Comparison of ENCODE assay signal across 27 cellular contexts in the genomic region with DNA sequence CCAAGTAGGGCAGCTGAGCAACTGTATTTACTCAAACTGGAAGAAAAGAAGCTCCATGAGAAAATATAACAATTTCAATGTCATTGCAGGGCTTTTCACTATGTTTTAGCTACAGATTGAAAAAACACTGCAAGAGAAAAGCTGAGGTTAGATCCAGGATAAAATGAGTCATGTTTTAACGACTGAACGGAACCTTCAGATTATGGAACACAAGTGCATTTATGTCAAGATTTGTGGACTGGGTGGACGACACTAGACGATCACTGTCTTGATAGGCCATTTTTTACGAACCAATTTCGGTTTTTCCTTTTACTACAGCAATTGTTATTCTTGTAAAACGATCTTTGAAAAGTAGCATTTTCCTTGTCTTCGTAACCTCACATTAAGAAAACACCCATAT.
DNase-seq lines count a peak whose midpoint lies in the region; ATAC-seq, FAIRE-seq and TF ChIP-seq lines count a peak whose summit lies in the region.
"Had no signal": no experiment of that assay in that cellular context is flagged by ENCODE, and none has a peak within 500 bp of the region (broad histone marks: within the 10 kb centered on the region; RNA-seq: fewer than 3 reads in every experiment).

No MANE protein-coding gene starts in this region.

- peaks cover 0 to 14% of the 10 kb centered on the region in 2 experiments; a peak in 1 of 4 replicates for H3K4me1 ChIP-seq in HCT116 (ENCODE audit: control insufficient read depth in 1 of 2, insufficient read depth in 2 of 2, low read length in 2 of 2)
- H3K4me1 ChIP-seq in RWPE2 (ENCODE audit: insufficient read depth, poor library complexity, severe bottlenecking): peaks cover 46% of the 10 kb centered on the region
- no peaks in the 10 kb centered on the region for H3K4me1 ChIP-seq in transverse colon
- H3K4me1 ChIP-seq: BLaER1, heart left ventricle, spleen had no signal

- H2AFZ ChIP-seq in HCT116 (ENCODE audit: low read depth, low read length, poor library complexity, severe bottlenecking): no peak overlapping the region

- H3K9me2 ChIP-seq in HCT116 (ENCODE audit: insufficient read depth): no peaks in the 10 kb centered on the region

- H3K27ac ChIP-seq in HCT116 (ENCODE audit: low read depth, low read length) (peak overlapping the region; percentile 32; the same call in 1 of the 2 replicates), RWPE2 (ENCODE audit: poor library complexity, severe bottlenecking) (peak overlapping the region; percentile 39), transverse colon (peak overlapping the region; percentile 13 to 46 (median 37))
- H3K27ac ChIP-seq: BLaER1, cardiac muscle cell, heart left ventricle, KMS-11, VCaP had no signal

- POLR2A ChIA-PET in HCT116 (lab: Charles Lee): no interaction called here

- no peak for DNase-seq in HCT116 (ENCODE audit: low read depth, low spot score)
- no peak for DNase-seq in RWPE2 (ENCODE audit: low spot score)
- DNase-seq in fibroblast of villous mesenchyme (ENCODE audit: low read depth): peak; percentile 75
- no peak for DNase-seq in transverse colon
- no peak for DNase-seq in GM12892 (ENCODE audit: insufficient read length)
- no peak for DNase-seq in glomerular visceral epithelial cell (ENCODE audit: extremely low spot score)
- DNase-seq: activated CD4-positive, alpha-beta T cell treated with anti-CD3 and anti-CD28 coated beads, Interleukin-2, amount 10 ng/mL, durations not matched to agents 24 days and 14 days; activated effector memory CD4-positive, alpha-beta T cell treated with anti-CD3 and anti-CD28 coated beads, Interleukin-2, amount 50 U/mL, for 16 hours; activated T-cell treated with anti-CD3 and anti-CD28 coated beads, Interleukin-2, amount 50 U/mL, for 1 hour; DMS53; heart left ventricle; left ventricle myocardium superior; NCI-H2081; NCI-H2227 treated with DMSO at 0.1 percent for 48 hours; NCI-H748 treated with DMSO at 0.1 percent for 48 hours; right cardiac atrium; spleen; stimulated activated CD4-positive, alpha-beta T cell treated with anti-CD3 and anti-CD28 coated beads, Interleukin-2, amount 100 ng/mL, for 24 hours had no signal

- intact Hi-C loops in HCT116 (cut with micrococcal nuclease) (no loop called here), transverse colon (cut with DNase I; ENCODE audit: low total_unique reads) (no loop called here)

- WGBS in transverse colon (ENCODE audit: low coverage in 1 of 2), 2 donors: 59 to 62% methylated on average over 8 of the region's 8 CpGs

- ATAC-seq in HCT116: no peak
- ATAC-seq in RWPE2 (ENCODE audit: low read depth): no peak
- ATAC-seq in HG02759 (IDR thresholded peaks at IDR 0.05; ENCODE audit: unreplicated experiment): no peak
- ATAC-seq: heart left ventricle, left ventricle myocardium superior, right cardiac atrium had no signal

- no peak for FAIRE-seq in GM12892 (lab: Jason Lieb, UNC)
- FAIRE-seq: astrocyte, colon, keratinocyte, RCC 7860 had no signal

- no TSS peak for BruUV-seq in HCT116 (replicated peaks; lab: Mats Ljungman, UMichigan)

- RAD21 ChIA-PET in HCT116 (lab: Charles Lee; ENCODE audit: low non-redundant PET in 1 of 2, low total read pairs in 2 of 2, uncharacterized antibody in 2 of 2, unreplicated experiment in 2 of 2): no interaction called here

- no peak for TF ChIP-seq RAD21 in HCT116 (IDR thresholded peaks at IDR 0.05; ENCODE audit: low read depth)

- TF ChIP-seq CTCF in HCT116 (IDR thresholded peaks at IDR 0.05 in 2 of 3, conservative IDR thresholded peaks at IDR 0.05 in 1 of 3; ENCODE audit: borderline replicate concordance in 1 of 3, insufficient read depth in 1 of 3, low read depth in 2 of 3, low read length in 2 of 3): no peak
- no peak for TF ChIP-seq CTCF in RWPE2 (IDR thresholded peaks at IDR 0.05; ENCODE audit: poor library complexity, severe bottlenecking)
- no peak for TF ChIP-seq CTCF in fibroblast of villous mesenchyme (IDR thresholded peaks at IDR 0.05; ENCODE audit: insufficient read depth, low read depth, low read length)
- TF ChIP-seq CTCF in transverse colon (IDR thresholded peaks at IDR 0.05): no peak

- in situ Hi-C loops in transverse colon (cut with MboI; ENCODE audit: low pct_ligation_motif_present in 1 of 4, low pct_unique_long_range_greater_than_20kb in 1 of 4, low sequenced_read_pairs in 3 of 4): no loop called here

- H3K4me2 ChIP-seq in HCT116 (ENCODE audit: low read length): no peak overlapping the region
- H3K4me2 ChIP-seq: BLaER1, KMS-11 had no signal

- no peak overlapping the region for H3K4me3 ChIP-seq in HCT116 (replicated peaks in 1 of 2; ENCODE audit: low read depth in 1 of 2, low read length in 2 of 2)
- no peak overlapping the region for H3K4me3 ChIP-seq in RWPE2 (ENCODE audit: severe bottlenecking)
- H3K4me3 ChIP-seq in fibroblast of villous mesenchyme (ENCODE audit: low read depth, low read length): no peak overlapping the region
- H3K4me3 ChIP-seq in transverse colon: no peak overlapping the region
- H3K4me3 ChIP-seq: BLaER1, cardiac muscle cell, heart left ventricle, spleen had no signal

- no peak overlapping the region for H3K9ac ChIP-seq in HCT116 (ENCODE audit: low read length)
- H3K9ac ChIP-seq: BLaER1, KMS-11 had no signal

- H3K79me2 ChIP-seq in HCT116 (ENCODE audit: insufficient read depth, low read length): no peaks in the 10 kb centered on the region

- CTCF ChIA-PET in HCT116 (lab: Charles Lee): no interaction called here

- no peak for TF ChIP-seq EP300 in transverse colon (IDR thresholded peaks at IDR 0.05; ENCODE audit: low read depth)

- TF ChIP-seq POLR2A in HCT116 (IDR thresholded peaks at IDR 0.05; ENCODE audit: borderline replicate concordance, extremely low read depth, insufficient read depth, insufficient read length): no peak
- no peak for TF ChIP-seq POLR2A in transverse colon (IDR thresholded peaks at IDR 0.05)
- no peak for TF ChIP-seq POLR2A in GM12892 (IDR thresholded peaks at IDR 0.05; ENCODE audit: low read depth, low read length)

- no peaks in the 10 kb centered on the region for H4K20me1 ChIP-seq in HCT116 (ENCODE audit: insufficient read depth)
- H4K20me1 ChIP-seq: BLaER1 had no signal

- no peaks in the 10 kb centered on the region for H3K27me3 ChIP-seq in HCT116 (ENCODE audit: insufficient read depth, low read length)
- H3K27me3 ChIP-seq in RWPE2 (ENCODE audit: insufficient read depth, poor library complexity, severe bottlenecking): no peaks in the 10 kb centered on the region
- H3K27me3 ChIP-seq in transverse colon: no peaks in the 10 kb centered on the region
- H3K27me3 ChIP-seq: BLaER1, cardiac muscle cell, heart left ventricle, spleen had no signal

- no peaks in the 10 kb centered on the region for H3K9me3 ChIP-seq in HCT116 (ENCODE audit: control insufficient read depth in 1 of 2, insufficient read depth in 1 of 2, low read depth in 1 of 2, low read length in 2 of 2)
- no peaks in the 10 kb centered on the region for H3K9me3 ChIP-seq in RWPE2 (ENCODE audit: severe bottlenecking)
- H3K9me3 ChIP-seq in transverse colon: no peaks in the 10 kb centered on the region
- H3K9me3 ChIP-seq: BLaER1, heart left ventricle, spleen had no signal

- H3K36me3 ChIP-seq in HCT116 (ENCODE audit: control insufficient read depth in 1 of 2, insufficient read depth in 2 of 2, low read length in 2 of 2): no peaks in the 10 kb centered on the region
- H3K36me3 ChIP-seq in RWPE2 (ENCODE audit: low read depth): no peaks in the 10 kb centered on the region
- H3K36me3 ChIP-seq in transverse colon: no peaks in the 10 kb centered on the region
- H3K36me3 ChIP-seq: BLaER1, cardiac muscle cell, heart left ventricle, spleen had no signal

TF ChIP-seq in HCT116, 20 proteins besides CTCF, POLR2A, EP300 and RAD21:
- TF ChIP-seq YY1 (IDR thresholded peaks at IDR 0.05; ENCODE audit: extremely low read depth, insufficient replicate concordance, low read depth, low read length): no peak
- TF ChIP-seq, protein P1, sequence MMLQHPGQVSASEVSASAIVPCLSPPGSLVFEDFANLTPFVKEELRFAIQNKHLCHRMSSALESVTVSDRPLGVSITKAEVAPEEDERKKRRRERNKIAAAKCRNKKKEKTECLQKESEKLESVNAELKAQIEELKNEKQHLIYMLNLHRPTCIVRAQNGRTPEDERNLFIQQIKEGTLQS (IDR thresholded peaks at IDR 0.05): no peak
- no peak for TF ChIP-seq ZNF274 (IDR thresholded peaks at IDR 0.05; ENCODE audit: low read depth, low read length)
- TF ChIP-seq, protein P2, sequence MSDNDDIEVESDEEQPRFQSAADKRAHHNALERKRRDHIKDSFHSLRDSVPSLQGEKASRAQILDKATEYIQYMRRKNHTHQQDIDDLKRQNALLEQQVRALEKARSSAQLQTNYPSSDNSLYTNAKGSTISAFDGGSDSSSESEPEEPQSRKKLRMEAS (IDR thresholded peaks at IDR 0.05): no peak
- TF ChIP-seq SRF (IDR thresholded peaks at IDR 0.05; ENCODE audit: low read depth): no peak
- no peak for TF ChIP-seq ELF1 (IDR thresholded peaks at IDR 0.05; ENCODE audit: borderline replicate concordance, low read depth)
- TF ChIP-seq CEBPB (IDR thresholded peaks at IDR 0.05; ENCODE audit: low read depth): no peak
- no peak for TF ChIP-seq EZH2phosphoT487 (IDR thresholded peaks at IDR 0.05; ENCODE audit: borderline replicate concordance)
- no peak for TF ChIP-seq TCF7L2 (IDR thresholded peaks at IDR 0.05; ENCODE audit: borderline replicate concordance, extremely low read depth, insufficient read depth, insufficient read length)
- TF ChIP-seq SP1 (IDR thresholded peaks at IDR 0.05; ENCODE audit: low read depth): no peak
- TF ChIP-seq FOSL1 (IDR thresholded peaks at IDR 0.05; ENCODE audit: low read depth): no peak
- TF ChIP-seq ZBTB33 (IDR thresholded peaks at IDR 0.05; ENCODE audit: extremely low read depth, insufficient replicate concordance, low read length): no peak
- no peak for TF ChIP-seq SIN3A (IDR thresholded peaks at IDR 0.05; ENCODE audit: low read depth)
- TF ChIP-seq ZFX (IDR thresholded peaks at IDR 0.05): no peak
- no peak for TF ChIP-seq EGR1 (IDR thresholded peaks at IDR 0.05; ENCODE audit: low read depth)
- TF ChIP-seq EZH2 (IDR thresholded peaks at IDR 0.05): no peak
